ENCODE assay signal across 19 cellular contexts in the genomic region with DNA sequence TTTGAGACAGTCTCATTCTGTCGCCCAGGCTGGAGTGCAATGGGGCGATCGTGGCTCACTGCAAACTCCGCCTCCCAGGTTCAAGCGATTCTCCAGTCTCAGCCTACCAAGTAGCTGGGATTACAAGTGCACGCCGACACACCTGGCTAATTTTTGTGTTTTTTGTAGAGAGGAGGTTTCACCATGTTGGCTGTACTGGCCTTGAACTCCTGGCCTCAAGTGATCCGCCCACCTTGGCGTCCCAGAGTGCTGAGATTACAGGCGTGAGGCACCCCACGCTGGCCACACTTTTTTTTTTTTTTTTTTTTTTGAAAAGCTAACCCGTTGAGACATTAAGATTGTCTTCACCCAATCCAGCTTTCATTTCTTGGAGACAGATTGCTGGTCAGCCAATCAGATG. TPM values are rescaled to one million over a fixed set of nuclear protein-coding genes. Genes with fewer than 3 reads are reported as not detected.
DNase-seq lines count a peak whose midpoint lies in the region; ATAC-seq and TF ChIP-seq lines count a peak whose summit lies in the region.
"Had no signal": no experiment of that assay in that cellular context is flagged by ENCODE, and none has a peak within 500 bp of the region (broad histone marks: within the 10 kb centered on the region; RNA-seq: fewer than 3 reads in every experiment).

No MANE protein-coding gene starts in this region.

- no peak for DNase-seq in activated T-cell treated with anti-CD3 and anti-CD28 coated beads, Interleukin-2, amount 50 U/mL, for 24 hours
- no peak for DNase-seq in activated T-cell treated with anti-CD3 and anti-CD28 coated beads, Interleukin-2, amount 50 U/mL, for 48 hours
- DNase-seq in NT2/D1 (ENCODE audit: low read depth, low spot score): no peak
- no peak for DNase-seq in glutamatergic neuron
- no peak for DNase-seq in progenitor cell of endocrine pancreas (ENCODE audit: low spot score, unreplicated experiment)
- DNase-seq in WERI-Rb-1: no peak
- DNase-seq: activated CD4-positive, alpha-beta T cell treated with anti-CD3 and anti-CD28 coated beads for 1 hour; activated CD8-positive, alpha-beta memory T cell treated with anti-CD3 and anti-CD28 coated beads, Interleukin-2, amount 50 U/mL, for 48 hours; activated naive CD4-positive, alpha-beta T cell treated with anti-CD3 and anti-CD28 coated beads, Interleukin-2, amount 10 ng/mL, durations not matched to agents 7 days and 5 days; CD8-positive, alpha-beta T cell; heart left ventricle; KG1; NCI-H1105; SJCRH30; transverse colon had no signal

- H3K4me3 Mint-ChIP-seq in activated T-cell treated with anti-CD3 and anti-CD28 coated beads, Interleukin-2, amount 50 U/mL, for 24 hours: peak overlapping the region; percentile 98
- H3K4me3 Mint-ChIP-seq in glutamatergic neuron (ENCODE audit: unreplicated experiment) (peak overlapping the region; percentile 7), progenitor cell of endocrine pancreas (ENCODE audit: low read depth) (peak overlapping the region; percentile 99)
- H3K4me3 Mint-ChIP-seq: dendritic cell treated with granulocyte-macrophage colony-stimulating factor and Interleukin-4, amounts not matched to agents 40 ng/mL and 50 ng/mL, for 4 days had no signal

- no peak for ATAC-seq in HG03196 (IDR thresholded peaks at IDR 0.05; ENCODE audit: unreplicated experiment)
- ATAC-seq in GM21576 (IDR thresholded peaks at IDR 0.05; ENCODE audit: unreplicated experiment): no peak
- ATAC-seq: CD8-positive, alpha-beta T cell; heart left ventricle; stimulated activated effector memory CD8-positive, alpha-beta T cell treated with anti-CD3 and anti-CD28 coated beads, Interleukin-12 subunit alpha, Interleukin-12 subunit beta, amount 100 ng/mL, for 72 hours had no signal

- H3K27ac Mint-ChIP-seq in activated T-cell treated with anti-CD3 and anti-CD28 coated beads, Interleukin-2, amount 50 U/mL, for 24 hours: no peak overlapping the region
- H3K27ac Mint-ChIP-seq in glutamatergic neuron (ENCODE audit: unreplicated experiment): no peak overlapping the region
- no peak overlapping the region for H3K27ac Mint-ChIP-seq in progenitor cell of endocrine pancreas
- H3K27ac Mint-ChIP-seq: activated naive CD4-positive, alpha-beta T cell treated with anti-CD3 and anti-CD28 coated beads, Interleukin-2, amount 10 ng/mL, durations not matched to agents 7 days and 5 days; CD8-positive, alpha-beta T cell; dendritic cell treated with granulocyte-macrophage colony-stimulating factor and Interleukin-4, amounts not matched to agents 40 ng/mL and 50 ng/mL, for 4 days had no signal

- H3K36me3 ChIP-seq in NT2/D1 (ENCODE audit: insufficient read depth, insufficient read length, low read length): peaks cover 9% of the 10 kb centered on the region
- H3K36me3 ChIP-seq in WERI-Rb-1: no peaks in the 10 kb centered on the region; the same call in none of the 2 replicates
- H3K36me3 ChIP-seq: heart left ventricle, transverse colon had no signal

- no peak overlapping the region for H3K27ac ChIP-seq in WERI-Rb-1
- H3K27ac ChIP-seq: heart left ventricle, SJCRH30, transverse colon had no signal

- no peaks in the 10 kb centered on the region for H3K27me3 Mint-ChIP-seq in activated T-cell treated with anti-CD3 and anti-CD28 coated beads, Interleukin-2, amount 50 U/mL, for 24 hours
- H3K27me3 Mint-ChIP-seq in glutamatergic neuron (ENCODE audit: unreplicated experiment): peaks cover 4% of the 10 kb centered on the region
- no peaks in the 10 kb centered on the region for H3K27me3 Mint-ChIP-seq in progenitor cell of endocrine pancreas
- H3K27me3 Mint-ChIP-seq: activated naive CD4-positive, alpha-beta T cell treated with anti-CD3 and anti-CD28 coated beads, Interleukin-2, amount 10 ng/mL, durations not matched to agents 7 days and 5 days; dendritic cell treated with granulocyte-macrophage colony-stimulating factor and Interleukin-4, amounts not matched to agents 40 ng/mL and 50 ng/mL, for 4 days had no signal

- H3K36me3 Mint-ChIP-seq in activated T-cell treated with anti-CD3 and anti-CD28 coated beads, Interleukin-2, amount 50 U/mL, for 24 hours (ENCODE audit: low read depth): peaks cover 58% of the 10 kb centered on the region
- H3K36me3 Mint-ChIP-seq in glutamatergic neuron (ENCODE audit: unreplicated experiment): no peaks in the 10 kb centered on the region
- H3K36me3 Mint-ChIP-seq in progenitor cell of endocrine pancreas (ENCODE audit: insufficient read depth): peaks cover 6% of the 10 kb centered on the region

- H3K9ac ChIP-seq in NT2/D1 (ENCODE audit: insufficient read length, low read depth): peak overlapping the region; percentile 36

- H3K9me3 ChIP-seq in NT2/D1 (ENCODE audit: insufficient read depth, low read length): no peaks in the 10 kb centered on the region
- no peaks in the 10 kb centered on the region for H3K9me3 ChIP-seq in WERI-Rb-1 (ENCODE audit: severe bottlenecking)
- H3K9me3 ChIP-seq: heart left ventricle, SJCRH30, transverse colon had no signal

- H3K4me3 ChIP-seq in NT2/D1 (ENCODE audit: insufficient read length, low read depth) (peak overlapping the region; percentile 9), WERI-Rb-1 (ENCODE audit: low read depth, low read length) (no peak overlapping the region)
- H3K4me3 ChIP-seq: heart left ventricle, SJCRH30, transverse colon had no signal

- no peaks in the 10 kb centered on the region for H3K4me1 ChIP-seq in NT2/D1 (ENCODE audit: insufficient read depth, insufficient read length)

- H3K27me3 ChIP-seq in NT2/D1 (ENCODE audit: insufficient read depth, insufficient read length) (no peaks in the 10 kb centered on the region), WERI-Rb-1 (ENCODE audit: insufficient read depth, low read depth, severe bottlenecking) (no peaks in the 10 kb centered on the region)
- H3K27me3 ChIP-seq: heart left ventricle, SJCRH30, transverse colon had no signal

- TF ChIP-seq CTCF in glutamatergic neuron (IDR thresholded peaks at IDR 0.05; ENCODE audit: partially characterized antibody, unreplicated experiment): no peak
- no peak for TF ChIP-seq CTCF in progenitor cell of endocrine pancreas (IDR thresholded peaks at IDR 0.05; ENCODE audit: unreplicated experiment)
- no peak for TF ChIP-seq CTCF in WERI-Rb-1 (IDR thresholded peaks at IDR 0.05; ENCODE audit: low read depth, low read length)

- no peaks in the 10 kb centered on the region for H3K9me3 Mint-ChIP-seq in activated T-cell treated with anti-CD3 and anti-CD28 coated beads, Interleukin-2, amount 50 U/mL, for 24 hours
- peaks cover 2% of the 10 kb centered on the region for H3K9me3 Mint-ChIP-seq in glutamatergic neuron (ENCODE audit: unreplicated experiment)
- H3K9me3 Mint-ChIP-seq in progenitor cell of endocrine pancreas (ENCODE audit: low read depth): peaks cover 5% of the 10 kb centered on the region
- H3K9me3 Mint-ChIP-seq: CD8-positive, alpha-beta T cell; stimulated activated effector memory CD8-positive, alpha-beta T cell treated with anti-CD3 and anti-CD28 coated beads, Interleukin-12 subunit alpha, Interleukin-12 subunit beta, amount 100 ng/mL, for 72 hours had no signal

- peaks cover 54% of the 10 kb centered on the region for H3K4me1 Mint-ChIP-seq in activated T-cell treated with anti-CD3 and anti-CD28 coated beads, Interleukin-2, amount 50 U/mL, for 24 hours (ENCODE audit: low read depth)
- H3K4me1 Mint-ChIP-seq in glutamatergic neuron (ENCODE audit: low read depth, unreplicated experiment) (peaks cover 23% of the 10 kb centered on the region), progenitor cell of endocrine pancreas (ENCODE audit: low read depth) (peaks cover 34% of the 10 kb centered on the region)

RNA-seq across cellular contexts. Expression of gene ZNF273, which starts 2.1 kb away (rescaled TPM):
- total RNA-seq in glutamatergic neuron (ENCODE audit: unreplicated experiment): 9.6 TPM
- 12.3 and 13.7 TPM in 2 replicates for total RNA-seq in progenitor cell of endocrine pancreas

Comparison
In these comparisons a context has a peak if more than half of its experiments do, and no peak if none do; other contexts are left out.
1. H3K4me3 Mint-ChIP-seq: peak in every context shown above with its lines; median percentile 99 in progenitor cell of endocrine pancreas; 98 in activated T-cell treated with anti-CD3 and anti-CD28 coated beads, Interleukin-2, amount 50 U/mL, for 24 hours; 7 in glutamatergic neuron.